Comparison of ENCODE assay signal across 16 cellular contexts in genomic region chr2:207042841-207043240, GRCh38.
"Had no signal": no experiment of that assay in that cellular context is flagged by ENCODE, and none has a peak within 500 bp of the region (broad histone marks: within the 10 kb centered on the region; RNA-seq: fewer than 3 reads in every experiment).

No MANE protein-coding gene starts in this region.

- H3K27ac Mint-ChIP-seq: activated CD4-positive, alpha-beta T cell treated with anti-CD3 and anti-CD28 coated beads, Interleukin-2, amount 10 ng/mL, durations not matched to agents 24 days and 14 days; activated naive CD8-positive, alpha-beta T cell treated with anti-CD3 and anti-CD28 coated beads for 36 hours had no signal

- DNase-seq: activated CD4-positive, alpha-beta T cell treated with anti-CD3 and anti-CD28 coated beads, Interleukin-2, amount 10 ng/mL, durations not matched to agents 24 days and 14 days; activated CD4-positive, CD25-positive, alpha-beta regulatory T cell; activated CD8-positive, alpha-beta memory T cell treated with anti-CD3 and anti-CD28 coated beads, Interleukin-2, amount 50 U/mL, for 48 hours; activated gamma-delta T cell treated with Interleukin-2 at 50 U/mL for 16 hours; activated naive CD8-positive, alpha-beta T cell treated with anti-CD3 and anti-CD28 coated beads for 36 hours; activated T-cell treated with anti-CD3 and anti-CD28 coated beads, Interleukin-2, amount 50 U/mL, for 72 hours; brain microvascular endothelial cell; cortex of kidney; effector memory CD4-positive, alpha-beta T cell; foreskin keratinocyte; glutamatergic neuron; kidney glomerular epithelial cell; stomach; testis had no signal

- H3K27me3 Mint-ChIP-seq: activated naive CD8-positive, alpha-beta T cell treated with anti-CD3 and anti-CD28 coated beads for 36 hours had no signal

- H3K27ac ChIP-seq: brain microvascular endothelial cell, foreskin keratinocyte, prostate gland, testis had no signal

- H3K9me3 Mint-ChIP-seq: activated CD4-positive, alpha-beta T cell treated with anti-CD3 and anti-CD28 coated beads, Interleukin-2, amount 10 ng/mL, durations not matched to agents 24 days and 14 days; activated naive CD8-positive, alpha-beta T cell treated with anti-CD3 and anti-CD28 coated beads for 36 hours; activated T-cell treated with anti-CD3 and anti-CD28 coated beads, Interleukin-2, amount 50 U/mL, for 72 hours; natural killer cell treated with Interleukin-12 subunit alpha and Interleukin-12 subunit beta and Interleukin-15 and Interleukin-18, amount 100 ng/mL, for 72 hours had no signal

- H3K4me1 ChIP-seq: foreskin keratinocyte, prostate gland, testis had no signal

- H3K4me3 Mint-ChIP-seq: activated CD4-positive, alpha-beta T cell treated with anti-CD3 and anti-CD28 coated beads, Interleukin-2, amount 10 ng/mL, durations not matched to agents 24 days and 14 days; activated naive CD8-positive, alpha-beta T cell treated with anti-CD3 and anti-CD28 coated beads for 36 hours; activated T-cell treated with anti-CD3 and anti-CD28 coated beads, Interleukin-2, amount 50 U/mL, for 72 hours; natural killer cell treated with Interleukin-12 subunit alpha and Interleukin-12 subunit beta and Interleukin-15 and Interleukin-18, amount 100 ng/mL, for 72 hours had no signal

- H3K9me3 ChIP-seq: prostate gland, stomach, testis had no signal

- H3K27me3 ChIP-seq: brain microvascular endothelial cell, foreskin keratinocyte, stomach, testis had no signal

- H3K4me3 ChIP-seq: prostate gland, stomach, testis had no signal

- H3K36me3 Mint-ChIP-seq: activated naive CD8-positive, alpha-beta T cell treated with anti-CD3 and anti-CD28 coated beads for 36 hours; natural killer cell treated with Interleukin-12 subunit alpha and Interleukin-12 subunit beta and Interleukin-15 and Interleukin-18, amount 100 ng/mL, for 72 hours had no signal

- H3K36me3 ChIP-seq: brain microvascular endothelial cell, prostate gland, stomach had no signal
